ENCODE assay signal across 19 cellular contexts in the genomic region with DNA sequence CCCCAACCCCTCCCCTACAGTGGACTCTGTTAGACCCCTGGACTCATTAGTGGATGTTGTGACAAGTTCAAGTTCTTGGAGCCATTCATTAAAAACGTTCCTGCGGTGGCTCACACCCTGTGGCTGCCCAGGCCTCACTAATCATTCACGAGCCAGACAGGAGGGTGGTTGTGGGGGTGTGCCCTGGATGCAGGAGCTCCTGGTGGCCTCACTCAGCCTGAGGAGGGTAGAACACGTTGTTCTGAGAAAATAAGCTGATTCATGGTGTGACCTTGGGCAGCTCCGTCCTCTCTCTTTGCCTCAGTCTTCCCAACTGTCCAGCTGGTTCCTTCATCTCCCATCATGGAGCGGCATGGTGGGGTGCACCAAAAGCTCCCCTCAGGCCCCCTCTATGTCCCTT. TPM values are rescaled to one million over a fixed set of nuclear protein-coding genes. Genes with fewer than 3 reads are reported as not detected.
DNase-seq lines count a peak whose midpoint lies in the region; ATAC-seq, FAIRE-seq and TF ChIP-seq lines count a peak whose summit lies in the region.
"Had no signal": no experiment of that assay in that cellular context is flagged by ENCODE, and none has a peak within 500 bp of the region (broad histone marks: within the 10 kb centered on the region; RNA-seq: fewer than 3 reads in every experiment).

No MANE protein-coding gene starts in this region.

- H2BK12ac ChIP-seq in neuronal stem cell (ENCODE audit: low read length), result no peak overlapping the region

- H3K23ac ChIP-seq in neuronal stem cell (ENCODE audit: low read depth, low read length, poor library complexity), result peak overlapping the region; percentile 33

- no TSS peak for BruUV-seq in K562 (replicated peaks; lab: Mats Ljungman, UMichigan)

- no peak overlapping the region for H2AK5ac ChIP-seq in neuronal stem cell (ENCODE audit: low read depth, low read length)

- no peak for TF ChIP-seq CTCF in K562 (IDR thresholded peaks at IDR 0.05 in 2 of 3, conservative IDR thresholded peaks at IDR 0.05 in 1 of 3; ENCODE audit: insufficient read depth in 2 of 3, low read depth in 1 of 3, low read length in 3 of 3)

- CTCF ChIA-PET in activated CD8-positive, alpha-beta memory T cell treated with anti-CD3 and anti-CD28 coated beads, Interleukin-2, amount 10 ng/mL, durations not matched to agents 7 days and 5 days (lab: Charles Lee), result no interaction called here
- CTCF ChIA-PET in K562 (lab: Yijun Ruan, JAX; ENCODE audit: low intra/inter-chr PET ratio), result no interaction called here

- no peaks in the 10 kb centered on the region for H3K36me3 ChIP-seq in K562 (ENCODE audit: control insufficient read depth, insufficient read depth, low read length)
- H3K36me3 ChIP-seq in neuronal stem cell (replicated peaks in 1 of 2; ENCODE audit: control insufficient read depth in 2 of 2, insufficient read depth in 2 of 2, low read length in 2 of 2), result no peaks in the 10 kb centered on the region

- H3K79me2 ChIP-seq in K562 (ENCODE audit: control insufficient read depth, insufficient read depth, low read length), result no peaks in the 10 kb centered on the region

- H2AFZ ChIP-seq in K562 (ENCODE audit: low read depth, low read length), result no peak overlapping the region
- no peak overlapping the region for H2AFZ ChIP-seq in neuronal stem cell (ENCODE audit: low read length)

- H3K27ac Mint-ChIP-seq in activated CD8-positive, alpha-beta memory T cell treated with anti-CD3 and anti-CD28 coated beads, Interleukin-2, amount 10 ng/mL, durations not matched to agents 7 days and 5 days, result no peak overlapping the region
- H3K27ac Mint-ChIP-seq: HFFc6 had no signal

- no peaks in the 10 kb centered on the region for H3K79me1 ChIP-seq in neuronal stem cell (ENCODE audit: low read depth, low read length)

- H3K27me3 ChIP-seq in K562 (ENCODE audit: control insufficient read depth in 2 of 2, insufficient read depth in 2 of 2, low read length in 2 of 2) (no peaks in the 10 kb centered on the region), neuronal stem cell (ENCODE audit: control insufficient read depth in 3 of 3, insufficient read depth in 3 of 3, low read depth in 1 of 3, low read length in 3 of 3) (no peaks in the 10 kb centered on the region)

- H3K36me3 Mint-ChIP-seq in activated CD8-positive, alpha-beta memory T cell treated with anti-CD3 and anti-CD28 coated beads, Interleukin-2, amount 10 ng/mL, durations not matched to agents 7 days and 5 days, result peaks cover 3% of the 10 kb centered on the region

- H3K14ac ChIP-seq in neuronal stem cell (ENCODE audit: low read length), result no peak overlapping the region

- no peak overlapping the region for H4K91ac ChIP-seq in neuronal stem cell (ENCODE audit: low read depth, low read length, poor library complexity)

- H3K9me3 ChIP-seq in K562 (replicated peaks; ENCODE audit: control insufficient read depth, insufficient read depth, low read depth, low read length), result no peaks in the 10 kb centered on the region
- H3K9me3 ChIP-seq in neuronal stem cell (replicated peaks in 1 of 2; ENCODE audit: control insufficient read depth in 2 of 2, insufficient read depth in 1 of 2, low read depth in 1 of 2, low read length in 2 of 2), result peaks cover 0 to 4% of the 10 kb centered on the region in 2 donors

- no peaks in the 10 kb centered on the region for H3K9me1 ChIP-seq in K562 (ENCODE audit: control insufficient read depth, insufficient read depth, low read length)

- no peak for TF ChIP-seq RAD21 in K562 (CRISPR knock-in tag; conservative IDR thresholded peaks at IDR 0.05 in 1 of 2, IDR thresholded peaks at IDR 0.05 in 1 of 2)

- H3K4me3 Mint-ChIP-seq in activated CD8-positive, alpha-beta memory T cell treated with anti-CD3 and anti-CD28 coated beads, Interleukin-2, amount 10 ng/mL, durations not matched to agents 7 days and 5 days, result no peak overlapping the region
- H3K4me3 Mint-ChIP-seq: HFFc6 had no signal

- H3K27ac ChIP-seq in K562 (ENCODE audit: extremely low read depth, low read depth, low read length) (peak overlapping the region; percentile 27; the same call in 1 of the 3 replicates), neuronal stem cell (replicated peaks; ENCODE audit: low read length) (no peak overlapping the region)
- H3K27ac ChIP-seq: 22Rv1, HL-60 had no signal

- no peaks in the 10 kb centered on the region for H4K20me1 ChIP-seq in K562 (replicated peaks; ENCODE audit: control insufficient read depth, insufficient read depth, low read length)

- H2BK15ac ChIP-seq in neuronal stem cell (ENCODE audit: low read length), result no peak overlapping the region

- no peak for TF ChIP-seq POLR2A in K562 (conservative IDR thresholded peaks at IDR 0.05)

- peaks cover 41% of the 10 kb centered on the region for H3K27me3 Mint-ChIP-seq in activated CD8-positive, alpha-beta memory T cell treated with anti-CD3 and anti-CD28 coated beads, Interleukin-2, amount 10 ng/mL, durations not matched to agents 7 days and 5 days

- intact Hi-C loops in K562 (cut with micrococcal nuclease), result no loop called here

- 48% methylated on average over 6 of the region's 6 CpGs for WGBS in K562 (ENCODE audit: insufficient coverage, low coverage, missing lambda C conversion rate)
- WGBS in neuronal stem cell (ENCODE audit: extremely low coverage in 2 of 2, insufficient read length in 2 of 2, insufficient replicate concordance in 1 of 2), 2 donors, result no CpG with 5 or more reads among the region's 6 CpGs

- POLR2A ChIA-PET in K562 (lab: Yijun Ruan, JAX), result interaction anchor here (1.2 kb wide), 1 partner anchor 13 kb away, joined by 3 read pairs; no protein-coding TSS in a partner anchor

- H3K9me3 Mint-ChIP-seq in activated CD8-positive, alpha-beta memory T cell treated with anti-CD3 and anti-CD28 coated beads, Interleukin-2, amount 10 ng/mL, durations not matched to agents 7 days and 5 days (ENCODE audit: low read depth), result peaks cover 2% of the 10 kb centered on the region

- DNase-seq in activated CD8-positive, alpha-beta memory T cell treated with anti-CD3 and anti-CD28 coated beads for 24 hours, result peak; percentile 28
- DNase-seq in activated CD8-positive, alpha-beta memory T cell treated with anti-CD3 and anti-CD28 coated beads, Interleukin-2, amount 10 ng/mL, durations not matched to agents 7 days and 5 days, result no peak
- DNase-seq in K562 (ENCODE audit: extremely low read depth in 1 of 4, low spot score in 3 of 4) (peak in 1 of 4 experiments; percentile 11), neuronal stem cell (ENCODE audit: low spot score) (no peak), NCI-H510A treated with DMSO at 0.1 percent for 48 hours (lab: John Stamatoyannopoulos, UW) (no peak), RKO (ENCODE audit: low spot score) (no peak)
- DNase-seq: Caco-2; CD8-positive, alpha-beta memory T cell; DMS53; GF-D8; HCEC 1CT; HFFc6; KBM-7 had no signal

- no peak overlapping the region for H4K8ac ChIP-seq in neuronal stem cell (ENCODE audit: low read depth, low read length)

- H3K18ac ChIP-seq in neuronal stem cell (ENCODE audit: low read length), result peak overlapping the region; percentile 22

- FAIRE-seq in K562 (lab: Jason Lieb, UNC), result no peak
- FAIRE-seq: GM19239, H1 had no signal

- H3K9ac ChIP-seq in K562 (ENCODE audit: insufficient read depth in 1 of 2, low read depth in 2 of 2, low read length in 2 of 2) (0 out of 4 replicates have a peak overlapping the region, but pooled peaks of 1 of the 2 experiments have one; percentile 57), neuronal stem cell (ENCODE audit: low read depth, low read length, poor library complexity) (no peak overlapping the region)

- H3K4me1 Mint-ChIP-seq in activated CD8-positive, alpha-beta memory T cell treated with anti-CD3 and anti-CD28 coated beads, Interleukin-2, amount 10 ng/mL, durations not matched to agents 7 days and 5 days, result peaks cover 13% of the 10 kb centered on the region
- H3K4me1 Mint-ChIP-seq: CD8-positive, alpha-beta memory T cell had no signal

- no peak overlapping the region for H3K4ac ChIP-seq in neuronal stem cell (ENCODE audit: low read length)

- H2BK5ac ChIP-seq in neuronal stem cell (ENCODE audit: low read length), result no peak overlapping the region

- in situ Hi-C loops in K562 (cut with MboI), result no loop called here

- TF ChIP-seq EP300 in K562 (IDR thresholded peaks at IDR 0.05; ENCODE audit: low read length), result no peak

- peaks cover 9 to 19% of the 10 kb centered on the region in 2 experiments; a peak in 4 of 5 replicates for H3K4me1 ChIP-seq in K562 (replicated peaks in 1 of 2; ENCODE audit: control insufficient read depth in 2 of 2, insufficient read depth in 2 of 2, low read length in 2 of 2)
- peaks cover 13 to 24% of the 10 kb centered on the region in 2 donors for H3K4me1 ChIP-seq in neuronal stem cell (ENCODE audit: control insufficient read depth in 2 of 2, insufficient read depth in 1 of 2, low read depth in 1 of 2, low read length in 2 of 2)

- no peak overlapping the region for H3K4me2 ChIP-seq in K562 (ENCODE audit: insufficient read depth, low read length)
- H3K4me2 ChIP-seq in neuronal stem cell (ENCODE audit: insufficient read depth, low read length, poor library complexity, severe bottlenecking), result no peak overlapping the region

- H3K4me3 ChIP-seq in K562, result no peak overlapping the region
- no peak overlapping the region for H3K4me3 ChIP-seq in neuronal stem cell (ENCODE audit: low read length in 2 of 2)

- no peak overlapping the region for H2BK120ac ChIP-seq in neuronal stem cell (ENCODE audit: low read depth, low read length)

- no peak for ATAC-seq in activated CD8-positive, alpha-beta memory T cell treated with anti-CD3 and anti-CD28 coated beads, Interleukin-2, amount 10 ng/mL, durations not matched to agents 7 days and 5 days
- ATAC-seq in K562 (peak; percentile 29; the same call in 2 of the 3 replicates), HG03354 (IDR thresholded peaks at IDR 0.05; ENCODE audit: poor library complexity, severe bottlenecking, unreplicated experiment) (no peak), HG03432 (IDR thresholded peaks at IDR 0.05; ENCODE audit: unreplicated experiment) (no peak)

RNA-seq across cellular contexts. Expression of a gene that starts 16.7 kb away (rescaled TPM):
- total RNA-seq in activated CD8-positive, alpha-beta memory T cell treated with anti-CD3 and anti-CD28 coated beads, Interleukin-2, amount 10 ng/mL, durations not matched to agents 7 days and 5 days, result under 1 TPM in 1 of 2 experiments, not detected in 1; 0.19 TPM
- 16.8 and 17.8 TPM in 2 replicates for total RNA-seq in K562 (2011; cell fraction: chromatin; rRNA removed; ENCODE audit: low replicate concordance)
- total RNA-seq in K562 (2011; cell fraction: nucleolus; rRNA removed), result 12.0 and 14.7 TPM in 2 replicates
- total RNA-seq in K562 (2011; cell fraction: nucleoplasm; rRNA removed), result 20.2 and 32.4 TPM in 2 replicates
- total RNA-seq in K562 (2014; rRNA removed), result 9.9 and 10.0 TPM in 2 replicates
- 8.5 and 8.8 TPM in 2 replicates for total RNA-seq in K562 (2014; rRNA removed; fragmentation: Illumina TruSeq; extraction: Trizol)
- 6.4 and 7.1 TPM in 2 replicates for total RNA-seq in K562 (2015; rRNA removed; fragmentation: Illumina TruSeq; extraction: Trizol)
- total RNA-seq in K562 (2021), result 14.9 and 16.4 TPM in 2 replicates
- polyA plus RNA-seq in K562 (2011; rRNA removed), result 8.5 and 11.2 TPM in 2 replicates
- 6.1 and 11.5 TPM in 2 replicates for polyA plus RNA-seq in K562 (2011; cell fraction: cytosol; rRNA removed)
- polyA plus RNA-seq in K562 (2011; cell fraction: nucleus; rRNA removed), result 12.4 and 12.9 TPM in 2 replicates
- 9.8 and 12.8 TPM in 2 replicates for polyA plus RNA-seq in K562 (2012)
- polyA plus RNA-seq in K562 (2014; fragmentation: Illumina TruSeq; extraction: Trizol), result 15.0 and 15.7 TPM in 2 replicates
- polyA plus RNA-seq in K562 (2014; fragmentation: Nextera tagmentation; extraction: Ambion mirVana), result 1 to 10 TPM; 5.5 to 7.3 TPM
- 7.9 and 9.1 TPM in 2 replicates for polyA plus RNA-seq in K562 (2014; rRNA removed)
- polyA minus RNA-seq in K562 (2011; rRNA and poly(A)+ RNA removed), result 9.0 and 11.4 TPM in 2 replicates
- polyA minus RNA-seq in K562 (2011; cell fraction: cytosol; rRNA and poly(A)+ RNA removed), result 6.6 and 8.1 TPM in 2 replicates
- 6.6 and 14.7 TPM in 2 replicates for polyA minus RNA-seq in K562 (2011; cell fraction: nucleus; rRNA and poly(A)+ RNA removed)
- polyA plus RNA-seq in neuronal stem cell (2013, experiment 1 of 2), result 7.2 TPM
- 7.5 TPM for polyA plus RNA-seq in neuronal stem cell (2013, experiment 2 of 2)
- polyA plus RNA-seq: CD8-positive, alpha-beta memory T cell had no signal

RNA-seq across cellular contexts. Expression of a gene that starts 54.7 kb away (rescaled TPM):
- total RNA-seq in activated CD8-positive, alpha-beta memory T cell treated with anti-CD3 and anti-CD28 coated beads, Interleukin-2, amount 10 ng/mL, durations not matched to agents 7 days and 5 days, result 10 to 100 TPM; 14.8 to 20.9 TPM
- 8.1 and 13.3 TPM in 2 replicates for total RNA-seq in K562 (2011; cell fraction: chromatin; rRNA removed; ENCODE audit: low replicate concordance)
- total RNA-seq in K562 (2011; cell fraction: nucleolus; rRNA removed), result 8.9 and 10.0 TPM in 2 replicates
- 12.8 and 19.0 TPM in 2 replicates for total RNA-seq in K562 (2011; cell fraction: nucleoplasm; rRNA removed)
- total RNA-seq in K562 (2014; rRNA removed), result 35.1 and 43.5 TPM in 2 replicates
- 17.2 and 18.4 TPM in 2 replicates for total RNA-seq in K562 (2014; rRNA removed; fragmentation: Illumina TruSeq; extraction: Trizol)
- total RNA-seq in K562 (2015; rRNA removed; fragmentation: Illumina TruSeq; extraction: Trizol), result 16.7 and 18.0 TPM in 2 replicates
- total RNA-seq in K562 (2021), result 12.9 and 16.4 TPM in 2 replicates
- polyA plus RNA-seq in K562 (2011; rRNA removed), result 14.4 and 18.3 TPM in 2 replicates
- 9.9 and 11.6 TPM in 2 replicates for polyA plus RNA-seq in K562 (2011; cell fraction: cytosol; rRNA removed)
- polyA plus RNA-seq in K562 (2011; cell fraction: nucleus; rRNA removed), result 5.7 and 7.0 TPM in 2 replicates
- polyA plus RNA-seq in K562 (2012), result 9.6 and 12.2 TPM in 2 replicates
- 10.7 and 13.2 TPM in 2 replicates for polyA plus RNA-seq in K562 (2014; fragmentation: Illumina TruSeq; extraction: Trizol)
- polyA plus RNA-seq in K562 (2014; fragmentation: Nextera tagmentation; extraction: Ambion mirVana), result 1 to 10 TPM; 2.9 to 4.2 TPM
- polyA plus RNA-seq in K562 (2014; rRNA removed), result 18.5 and 24.8 TPM in 2 replicates
- 9.8 and 12.9 TPM in 2 replicates for polyA minus RNA-seq in K562 (2011; rRNA and poly(A)+ RNA removed)
- polyA minus RNA-seq in K562 (2011; cell fraction: cytosol; rRNA and poly(A)+ RNA removed), result 6.1 and 6.4 TPM in 2 replicates
- 6.5 and 10.7 TPM in 2 replicates for polyA minus RNA-seq in K562 (2011; cell fraction: nucleus; rRNA and poly(A)+ RNA removed)
- 10.8 TPM for polyA plus RNA-seq in neuronal stem cell (2013, experiment 1 of 2)
- 11.5 TPM for polyA plus RNA-seq in neuronal stem cell (2013, experiment 2 of 2)

Comparison
In these comparisons a context has a peak if more than half of its experiments do, and no peak if none do; other contexts are left out.
1. RNA of a gene that starts 16.7 kb away (total RNA-seq): 6.4 to 32.4 TPM in K562; 0.19 TPM in activated CD8-positive, alpha-beta memory T cell treated with anti-CD3 and anti-CD28 coated beads, Interleukin-2, amount 10 ng/mL, durations not matched to agents 7 days and 5 days; every median in the first group is over 4 times any median in the second.